In genomic region chr10:46106410-46107255, GRCh38 we compare ENCODE assay signal across 8 cellular contexts.
DNase-seq lines count a peak whose midpoint lies in the region; ATAC-seq, FAIRE-seq and TF ChIP-seq lines count a peak whose summit lies in the region.

No MANE protein-coding gene starts in this region.

- peak overlapping the region; percentile 85 for H3K4me2 ChIP-seq in PC-9

- intact Hi-C loops in CD4-positive, alpha-beta memory T cell (cut with micrococcal nuclease): loop anchor here (5.0 kb wide), 1 partner anchor 74 kb away; the partner anchor contains the start of gene NCOA4
- intact Hi-C loops in PC-9 (cut with micrococcal nuclease; ENCODE audit: unreplicated experiment): no loop called here
- intact Hi-C loops in heart right ventricle (cut with DNase I): loop anchor here in 1 of 10 donors (5.0 kb wide), 1 partner anchor 176 kb away; no protein-coding TSS in a partner anchor
- intact Hi-C loops in ovary (cut with DNase I): loop anchor here in 1 of 4 donors (2.0 kb wide), 1 partner anchor 176 kb away; no protein-coding TSS in a partner anchor

- H3K36me3 ChIP-seq in CD4-positive, alpha-beta memory T cell (ENCODE audit: insufficient read depth, low read length): no peaks in the 10 kb centered on the region
- H3K36me3 ChIP-seq in PC-9 (ENCODE audit: low read depth): no peaks in the 10 kb centered on the region
- no peaks in the 10 kb centered on the region for H3K36me3 ChIP-seq in heart right ventricle
- H3K36me3 ChIP-seq in ovary: no peaks in the 10 kb centered on the region

- no peaks in the 10 kb centered on the region for H3K9me3 ChIP-seq in CD4-positive, alpha-beta memory T cell (ENCODE audit: control insufficient read depth in 1 of 2, low read length in 2 of 2)
- H3K9me3 ChIP-seq in PC-9 (ENCODE audit: insufficient read depth, low read depth): no peaks in the 10 kb centered on the region
- H3K9me3 ChIP-seq in heart right ventricle: no peaks in the 10 kb centered on the region
- H3K9me3 ChIP-seq in ovary: no peaks in the 10 kb centered on the region

- no peaks in the 10 kb centered on the region for H3K9me2 ChIP-seq in PC-9 (ENCODE audit: insufficient read depth)

- peak overlapping the region; percentile 60 for H3K27ac ChIP-seq in CD4-positive, alpha-beta memory T cell (ENCODE audit: low read depth, low read length)
- H3K27ac ChIP-seq in PC-9 (no peak overlapping the region), heart right ventricle (peak overlapping the region in 3 of 10 donors; percentile 31 to 34 (median 32)), ovary (no peak overlapping the region)

- TF ChIP-seq POLR2A in ovary (IDR thresholded peaks at IDR 0.05): no peak
- no peak for TF ChIP-seq POLR2A in GM12891 (IDR thresholded peaks at IDR 0.05; ENCODE audit: low read depth, low read length)

- no peaks in the 10 kb centered on the region for H3K9me3 Mint-ChIP-seq in CD4-positive, alpha-beta memory T cell

- no peak for TF ChIP-seq EP300 in ovary (IDR thresholded peaks at IDR 0.05)

- H3K4me3 Mint-ChIP-seq in CD4-positive, alpha-beta memory T cell: peak overlapping the region; percentile 78 to 97 (median 92)

- H2AFZ ChIP-seq in PC-9: peak overlapping the region; percentile 96

- no peaks in the 10 kb centered on the region for H3K36me3 Mint-ChIP-seq in CD4-positive, alpha-beta memory T cell

- no peak for TF ChIP-seq CTCF in PC-9 (conservative IDR thresholded peaks at IDR 0.05)
- TF ChIP-seq CTCF in heart right ventricle (IDR thresholded peaks at IDR 0.05): peak in 1 of 9 donors; percentile 11
- TF ChIP-seq CTCF in ovary (IDR thresholded peaks at IDR 0.05): no peak

- H3K27me3 ChIP-seq in CD4-positive, alpha-beta memory T cell (ENCODE audit: insufficient read depth, low read length): no peaks in the 10 kb centered on the region
- H3K27me3 ChIP-seq in PC-9 (ENCODE audit: insufficient read depth, low read depth): no peaks in the 10 kb centered on the region
- peaks cover 0 to 9% (median 0%) of the 10 kb centered on the region in 7 donors for H3K27me3 ChIP-seq in heart right ventricle
- no peaks in the 10 kb centered on the region for H3K27me3 ChIP-seq in ovary

- no peaks in the 10 kb centered on the region for H3F3A ChIP-seq in PC-9 (ENCODE audit: insufficient read depth, low read depth)

- H3K4me1 Mint-ChIP-seq in CD4-positive, alpha-beta memory T cell: peaks cover 13 to 21% (median 15%) of the 10 kb centered on the region in 4 donors

- peak in 4 of 5 donors; percentile 43 to 60 (median 48) for DNase-seq in CD4-positive, alpha-beta memory T cell
- DNase-seq in PC-9 (peak in 1 of 2 experiments; percentile 63), amniotic epithelial cell (ENCODE audit: low read depth) (peak; percentile 51), heart right ventricle (peak; percentile 36 to 71), ovary (peak in 3 of 5 donors; percentile 33 to 53 (median 49)), GM12891 (ENCODE audit: insufficient read length, low spot score) (no peak)

- no peaks in the 10 kb centered on the region for H4K20me1 ChIP-seq in PC-9 (ENCODE audit: insufficient read depth)

- ATAC-seq in GM19372 (IDR thresholded peaks at IDR 0.05; ENCODE audit: low read depth, unreplicated experiment) (peak; percentile 98), HG03442 (IDR thresholded peaks at IDR 0.05; ENCODE audit: unreplicated experiment) (peak; percentile 89), heart right ventricle (peak; percentile 96 to 99 (median 99))

- 2 to 3% methylated on average over 52 to 55 of the region's 55 CpGs for WGBS in heart right ventricle, 2 donors
- WGBS in ovary, 3 donors: 1% methylated on average over 35 to 54 of the region's 55 CpGs

- H3K27me3 Mint-ChIP-seq in CD4-positive, alpha-beta memory T cell: peaks cover 2 to 3% of the 10 kb centered on the region in 2 donors

- H3K4me1 ChIP-seq in CD4-positive, alpha-beta memory T cell (ENCODE audit: insufficient read depth, low read length): peaks cover 13% of the 10 kb centered on the region
- H3K4me1 ChIP-seq in PC-9 (replicated peaks; ENCODE audit: insufficient read depth): peaks cover 9% of the 10 kb centered on the region
- H3K4me1 ChIP-seq in heart right ventricle: peaks cover 6 to 9% (median 8%) of the 10 kb centered on the region in 9 donors
- H3K4me1 ChIP-seq in ovary (ENCODE audit: insufficient read depth): peaks cover 6% of the 10 kb centered on the region

- POLR2A ChIA-PET in CD4-positive, alpha-beta memory T cell (lab: Charles Lee; ENCODE audit: partially characterized antibody): interaction anchor here (0.7 to 3.0 kb wide), 8 partner anchors 11 to 177 kb away, joined by 3 to 33 read pairs (median 10); no protein-coding TSS in a partner anchor
- POLR2A ChIA-PET in PC-9 (lab: Charles Lee; ENCODE audit: unreplicated experiment): no interaction called here

- peak overlapping the region in 1 of 2 donors; percentile 30 for H3K4me3 ChIP-seq in CD4-positive, alpha-beta memory T cell (ENCODE audit: low read length in 2 of 2)
- H3K4me3 ChIP-seq in PC-9 (peak overlapping the region; percentile 56), heart right ventricle (peak overlapping the region; percentile 14 to 62 (median 52)), ovary (peak overlapping the region; percentile 23)

- H3K27ac Mint-ChIP-seq in CD4-positive, alpha-beta memory T cell: peak overlapping the region in 6 of 7 donors; percentile 9 to 87 (median 51)

- BruUV-seq in PC-9 (replicated peaks; lab: Mats Ljungman, UMichigan): no TSS peak

- H3K79me2 ChIP-seq in PC-9 (ENCODE audit: low read depth): no peaks in the 10 kb centered on the region

- CTCF ChIA-PET in CD4-positive, alpha-beta memory T cell (lab: Charles Lee; ENCODE audit: partially characterized antibody): interaction anchor here (0.9 to 2.2 kb wide), 3 partner anchors 26 to 219 kb away, joined by 3 to 8 read pairs (median 4); no protein-coding TSS in a partner anchor
- CTCF ChIA-PET in PC-9 (lab: Charles Lee): no interaction called here

- FAIRE-seq in GM12891 (lab: Jason Lieb, UNC): no peak

TF ChIP-seq in GM12891, 5 proteins besides CTCF, POLR2A, EP300 and RAD21:
- no peak for TF ChIP-seq TAF1 (IDR thresholded peaks at IDR 0.05; ENCODE audit: low read depth, low read length)
- no peak for TF ChIP-seq POU2F2 (IDR thresholded peaks at IDR 0.05; ENCODE audit: low read depth, low read length)
